ENCODE assay signal across 2 cellular contexts in genomic region chr6:136435096-136435495, GRCh38.
TF ChIP-seq lines count a peak whose summit lies in the region.

No MANE protein-coding gene starts in this region.

TF ChIP-seq in liver, 16 proteins besides CTCF, POLR2A, EP300 and RAD21 (continued from another document):
- TF ChIP-seq REST (IDR thresholded peaks at IDR 0.05) (no peak), EGR1 (IDR thresholded peaks at IDR 0.05; ENCODE audit: low read depth in 2 of 2) (no peak), NR2F2 (IDR thresholded peaks at IDR 0.05) (no peak), SP1 (IDR thresholded peaks at IDR 0.05) (no peak), HNF4G (IDR thresholded peaks at IDR 0.05) (no peak), FOXA1 (IDR thresholded peaks at IDR 0.05) (no peak), YY1 (IDR thresholded peaks at IDR 0.05) (no peak), ZBTB33 (IDR thresholded peaks at IDR 0.05) (no peak), GABPA (IDR thresholded peaks at IDR 0.05 in 1 of 2, conservative IDR thresholded peaks at IDR 0.05 in 1 of 2) (no peak), RXRA (IDR thresholded peaks at IDR 0.05) (no peak), FOXA2 (IDR thresholded peaks at IDR 0.05) (no peak), MAX (IDR thresholded peaks at IDR 0.05) (no peak), JUND (IDR thresholded peaks at IDR 0.05) (no peak), HNF4A (conservative IDR thresholded peaks at IDR 0.05) (no peak)

TF ChIP-seq in HepG2, 621 proteins besides CTCF, POLR2A, EP300 and RAD21 (continued from another document):
- TF ChIP-seq PBX3 (CRISPR knock-in tag; IDR thresholded peaks at IDR 0.05; ENCODE audit: borderline replicate concordance) (no peak), NR2F6 (IDR thresholded peaks at IDR 0.05) (no peak), NR2F6 (CRISPR knock-in tag; IDR thresholded peaks at IDR 0.05) (no peak), NAIF1 (CRISPR knock-in tag; IDR thresholded peaks at IDR 0.05; ENCODE audit: borderline replicate concordance) (no peak), MYNN (CRISPR knock-in tag; IDR thresholded peaks at IDR 0.05; ENCODE audit: low read depth) (no peak), SATB2 (CRISPR knock-in tag; IDR thresholded peaks at IDR 0.05) (no peak), SYNCRIP (IDR thresholded peaks at IDR 0.05; ENCODE audit: insufficient read depth, low read depth, low read length) (no peak), RARA (CRISPR knock-in tag; IDR thresholded peaks at IDR 0.05) (no peak), KLF9 (CRISPR knock-in tag; IDR thresholded peaks at IDR 0.05; ENCODE audit: low read depth) (no peak), ARNT2 (CRISPR knock-in tag; IDR thresholded peaks at IDR 0.05; ENCODE audit: low read depth) (no peak), SIN3A (IDR thresholded peaks at IDR 0.05; ENCODE audit: borderline replicate concordance, low read depth, low read length) (no peak), KDM4B (CRISPR knock-in tag; IDR thresholded peaks at IDR 0.05) (no peak), HBP1 (CRISPR knock-in tag; IDR thresholded peaks at IDR 0.05; ENCODE audit: low read depth) (no peak), ZNF549 (CRISPR knock-in tag; IDR thresholded peaks at IDR 0.05) (no peak)
